18 cellular contexts compared by ENCODE assay signal in genomic region chr10:111968624-111969023, GRCh38.
"Had no signal": no experiment of that assay in that cellular context is flagged by ENCODE, and none has a peak within 500 bp of the region (broad histone marks: within the 10 kb centered on the region; RNA-seq: fewer than 3 reads in every experiment).

No MANE protein-coding gene starts in this region.

- H3K4me3 ChIP-seq: dorsolateral prefrontal cortex, gastroesophageal sphincter, heart left ventricle, left lung, right atrium auricular region, skin epidermis, upper lobe of right lung had no signal

- H3K4me1 ChIP-seq: gastroesophageal sphincter, heart left ventricle, left lung, right atrium auricular region, upper lobe of right lung had no signal

- H3K27ac Mint-ChIP-seq: activated CD4-positive, alpha-beta T cell treated with anti-CD3 and anti-CD28 coated beads, Interleukin-2, amount 10 ng/mL, durations not matched to agents 24 days and 14 days; activated CD8-positive, alpha-beta T cell treated with anti-CD3 and anti-CD28 coated beads for 36 hours; activated naive CD4-positive, alpha-beta T cell treated with anti-CD3 and anti-CD28 coated beads for 36 hours; activated naive CD8-positive, alpha-beta T cell treated with anti-CD3 and anti-CD28 coated beads, Interleukin-2, amount 50 U/mL, for 24 hours; endodermal cell had no signal

- H3K9me3 ChIP-seq: gastroesophageal sphincter, left lung, right atrium auricular region, upper lobe of right lung had no signal

- H3K27me3 ChIP-seq: brain microvascular endothelial cell, gastroesophageal sphincter, heart left ventricle, left lung, right atrium auricular region, upper lobe of right lung had no signal

- ATAC-seq: activated CD8-positive, alpha-beta T cell treated with anti-CD3 and anti-CD28 coated beads for 36 hours; activated naive CD8-positive, alpha-beta T cell treated with anti-CD3 and anti-CD28 coated beads, Interleukin-2, amount 50 U/mL, for 24 hours; activated T-cell treated with anti-CD3 and anti-CD28 coated beads, Interleukin-2, amount 50 U/mL, for 4 hours; gastroesophageal sphincter; heart left ventricle; left lung; stimulated activated naive CD8-positive, alpha-beta T cell treated with anti-CD3 and anti-CD28 coated beads, Interleukin-15, amount 100 ng/mL, for 72 hours; upper lobe of right lung had no signal

- H3K36me3 ChIP-seq: brain microvascular endothelial cell, gastroesophageal sphincter, heart left ventricle, left lung, right atrium auricular region, upper lobe of right lung had no signal

- H3K4me3 Mint-ChIP-seq: activated CD4-positive, alpha-beta T cell treated with anti-CD3 and anti-CD28 coated beads, Interleukin-2, amount 10 ng/mL, durations not matched to agents 24 days and 14 days; activated CD8-positive, alpha-beta T cell treated with anti-CD3 and anti-CD28 coated beads for 36 hours; activated naive CD4-positive, alpha-beta T cell treated with anti-CD3 and anti-CD28 coated beads for 36 hours; activated naive CD8-positive, alpha-beta T cell treated with anti-CD3 and anti-CD28 coated beads, Interleukin-2, amount 50 U/mL, for 24 hours; activated T-cell treated with anti-CD3 and anti-CD28 coated beads, Interleukin-2, amount 50 U/mL, for 4 hours; endodermal cell; stimulated activated naive CD8-positive, alpha-beta T cell treated with anti-CD3 and anti-CD28 coated beads, Interleukin-15, amount 100 ng/mL, for 72 hours had no signal

- DNase-seq: activated CD4-positive, alpha-beta T cell treated with anti-CD3 and anti-CD28 coated beads, Interleukin-2, amount 10 ng/mL, durations not matched to agents 24 days and 14 days; activated CD8-positive, alpha-beta T cell treated with anti-CD3 and anti-CD28 coated beads for 36 hours; activated naive CD4-positive, alpha-beta T cell treated with anti-CD3 and anti-CD28 coated beads for 36 hours; activated naive CD8-positive, alpha-beta T cell treated with anti-CD3 and anti-CD28 coated beads, Interleukin-2, amount 50 U/mL, for 24 hours; activated T-cell treated with anti-CD3 and anti-CD28 coated beads, Interleukin-2, amount 50 U/mL, for 4 hours; aorta; brain microvascular endothelial cell; central memory CD4-positive, alpha-beta T cell; dorsolateral prefrontal cortex; endodermal cell; heart left ventricle; left lung; stimulated activated naive CD8-positive, alpha-beta T cell treated with anti-CD3 and anti-CD28 coated beads, Interleukin-15, amount 100 ng/mL, for 72 hours; T1000; upper lobe of right lung had no signal

- H3K27ac ChIP-seq: brain microvascular endothelial cell, dorsolateral prefrontal cortex, gastroesophageal sphincter, heart left ventricle, left lung, right atrium auricular region, skin epidermis, upper lobe of right lung had no signal

- H3K4me1 Mint-ChIP-seq: activated CD4-positive, alpha-beta T cell treated with anti-CD3 and anti-CD28 coated beads, Interleukin-2, amount 10 ng/mL, durations not matched to agents 24 days and 14 days; activated naive CD8-positive, alpha-beta T cell treated with anti-CD3 and anti-CD28 coated beads, Interleukin-2, amount 50 U/mL, for 24 hours; endodermal cell; stimulated activated naive CD8-positive, alpha-beta T cell treated with anti-CD3 and anti-CD28 coated beads, Interleukin-15, amount 100 ng/mL, for 72 hours had no signal

- H3K9me3 Mint-ChIP-seq: activated CD4-positive, alpha-beta T cell treated with anti-CD3 and anti-CD28 coated beads, Interleukin-2, amount 10 ng/mL, durations not matched to agents 24 days and 14 days had no signal

- H3K27me3 Mint-ChIP-seq: activated CD4-positive, alpha-beta T cell treated with anti-CD3 and anti-CD28 coated beads, Interleukin-2, amount 10 ng/mL, durations not matched to agents 24 days and 14 days; activated naive CD8-positive, alpha-beta T cell treated with anti-CD3 and anti-CD28 coated beads, Interleukin-2, amount 50 U/mL, for 24 hours; stimulated activated naive CD8-positive, alpha-beta T cell treated with anti-CD3 and anti-CD28 coated beads, Interleukin-15, amount 100 ng/mL, for 72 hours had no signal
